In genomic region chr19:40242480-40242879, GRCh38 we compare ENCODE assay signal across 1 cellular context.
TF ChIP-seq lines count a peak whose summit lies in the region.

No MANE protein-coding gene starts in this region.

TF ChIP-seq in endothelial cell of umbilical vein, 7 proteins besides CTCF, POLR2A, EP300 and RAD21:
- TF ChIP-seq FOS (IDR thresholded peaks at IDR 0.05; ENCODE audit: borderline replicate concordance, insufficient read depth, low read length) (no peak), MAX (IDR thresholded peaks at IDR 0.05; ENCODE audit: insufficient read depth, insufficient read length) (no peak), POLR2AphosphoS5 (IDR thresholded peaks at IDR 0.05; ENCODE audit: insufficient read depth, low read depth, low read length) (no peak), EZH2 (IDR thresholded peaks at IDR 0.05; ENCODE audit: borderline replicate concordance, low read depth, low read length, severe bottlenecking) (no peak), JUN (IDR thresholded peaks at IDR 0.05; ENCODE audit: borderline replicate concordance, insufficient read depth, insufficient read length, low read depth) (no peak), GATA2 (IDR thresholded peaks at IDR 0.05; ENCODE audit: insufficient read depth, insufficient read length, low read depth, low read length) (no peak), MYC (IDR thresholded peaks at IDR 0.05; ENCODE audit: low read depth, low read length) (no peak)
